8 cellular contexts compared by ENCODE assay signal in the genomic region with DNA sequence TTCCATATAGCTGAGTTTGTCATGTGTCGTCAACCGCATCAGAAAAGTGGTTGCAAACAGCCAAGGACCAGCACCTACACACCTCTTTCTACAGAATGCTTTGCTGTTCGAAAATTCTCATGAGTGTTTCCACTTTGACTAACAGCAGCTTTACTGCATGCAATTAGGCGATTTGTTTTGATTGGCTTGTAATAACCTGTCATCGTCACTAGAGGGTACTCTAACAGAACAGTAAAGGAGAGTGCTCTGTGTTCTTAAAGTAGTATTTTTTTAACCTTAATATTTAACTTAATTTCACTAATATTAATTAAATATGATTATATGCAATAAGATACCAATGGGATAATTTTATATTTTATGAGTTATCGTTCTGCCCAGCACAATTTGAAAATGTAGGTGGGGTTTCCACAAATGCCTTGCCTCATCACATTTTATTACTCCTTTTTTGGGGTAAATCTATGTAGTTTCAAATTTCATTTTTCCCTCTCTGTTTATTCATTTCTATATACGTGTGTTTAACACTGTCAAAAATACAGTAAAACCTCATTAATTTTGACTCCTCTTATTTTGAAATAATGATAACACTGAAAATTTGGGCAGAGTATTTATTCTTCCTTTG.
A peak's percentile ranks its signal among the peaks of the same experiment; 100 is the strongest.
DNase-seq lines count a peak whose midpoint lies in the region; ATAC-seq and TF ChIP-seq lines count a peak whose summit lies in the region.

No MANE protein-coding gene starts in this region.

- no peak overlapping the region for H3K9ac ChIP-seq in smooth muscle cell (ENCODE audit: low read depth)

- TF ChIP-seq CTCF in AG09319 (IDR thresholded peaks at IDR 0.05; ENCODE audit: low read depth, low read length) (peak; percentile 72), smooth muscle cell (IDR thresholded peaks at IDR 0.05; ENCODE audit: borderline replicate concordance, insufficient read depth, poor library complexity, severe bottlenecking) (peak; percentile 85)

- ATAC-seq in GM18502 (IDR thresholded peaks at IDR 0.05; ENCODE audit: poor library complexity, unreplicated experiment) (peak; percentile 93), HG02840 (IDR thresholded peaks at IDR 0.05; ENCODE audit: low FRiP score, unreplicated experiment) (peak; percentile 80)

- H3K27ac ChIP-seq in smooth muscle cell (ENCODE audit: low read depth): no peak overlapping the region

- no peak overlapping the region for H3K4me3 ChIP-seq in smooth muscle cell

- H3K27me3 ChIP-seq in smooth muscle cell (ENCODE audit: low read depth): no peaks in the 10 kb centered on the region

- H3K79me2 ChIP-seq in smooth muscle cell (ENCODE audit: low read depth): no peaks in the 10 kb centered on the region

- 10% methylated on average over 7 of the region's 7 CpGs for WGBS in smooth muscle cell (ENCODE audit: low lambda C conversion rate)

- DNase-seq in AG09319 (ENCODE audit: extremely low read depth, low read depth): peak; percentile 0
- DNase-seq in NCI-H1092 treated with DMSO at 0.1 percent for 48 hours (lab: John Stamatoyannopoulos, UW): peak; percentile 39
- DNase-seq in UCSD-AML1 (lab: John Stamatoyannopoulos, UW; ENCODE audit: unreplicated experiment): peak; percentile 4
- DNase-seq in globus pallidus (ENCODE audit: low spot score): peak; percentile 46
- no peak for DNase-seq in smooth muscle cell (lab: John Stamatoyannopoulos, UW; ENCODE audit: unreplicated experiment)
- no peak for DNase-seq in effector CD8-positive, alpha-beta T cell (lab: John Stamatoyannopoulos, UW)

- peak overlapping the region; percentile 58 for H3K4me2 ChIP-seq in smooth muscle cell

- peak overlapping the region; percentile 30 for H2AFZ ChIP-seq in smooth muscle cell (ENCODE audit: low read depth)

- no peaks in the 10 kb centered on the region for H3K9me3 ChIP-seq in smooth muscle cell (replicated peaks; ENCODE audit: low read depth)

- peaks cover 8% of the 10 kb centered on the region for H3K4me1 ChIP-seq in smooth muscle cell (ENCODE audit: low read depth)

- H3F3A ChIP-seq in smooth muscle cell (ENCODE audit: low read depth): no peaks in the 10 kb centered on the region

- H3K36me3 ChIP-seq in smooth muscle cell (ENCODE audit: low read depth): no peaks in the 10 kb centered on the region

- no peaks in the 10 kb centered on the region for H4K20me1 ChIP-seq in smooth muscle cell (ENCODE audit: low read depth)

Comparison
In these comparisons a context has a peak if more than half of its experiments do, and no peak if none do; other contexts are left out.
1. DNase-seq: peak in AG09319 (single experiment), NCI-H1092 treated with DMSO at 0.1 percent for 48 hours (single experiment), UCSD-AML1 (single experiment) and globus pallidus (single experiment); none in smooth muscle cell (single experiment) and effector CD8-positive, alpha-beta T cell (single experiment).